ENCODE assay signal across 20 cellular contexts in genomic region chr16:67775273-67775672, GRCh38. TPM values are rescaled to one million over a fixed set of nuclear protein-coding genes. Genes with fewer than 3 reads are reported as not detected.
DNase-seq lines count a peak whose midpoint lies in the region; ATAC-seq and TF ChIP-seq lines count a peak whose summit lies in the region.
"Had no signal": no experiment of that assay in that cellular context is flagged by ENCODE, and none has a peak within 500 bp of the region (broad histone marks: within the 10 kb centered on the region; RNA-seq: fewer than 3 reads in every experiment).

No MANE protein-coding gene starts in this region.

- ATAC-seq in IMR-90 (ENCODE audit: low read depth) (no peak), right lobe of liver (no peak), GM19397 (IDR thresholded peaks at IDR 0.05; ENCODE audit: unreplicated experiment) (no peak)
- ATAC-seq: HCT116 had no signal

- H2AK9ac ChIP-seq in IMR-90 (replicated peaks; ENCODE audit: low read depth, low read length, poor library complexity): no peak overlapping the region

- no peak for TF ChIP-seq RAD21 in IMR-90 (IDR thresholded peaks at IDR 0.05; ENCODE audit: low read length)

- TF ChIP-seq POLR2A in IMR-90 (IDR thresholded peaks at IDR 0.05; ENCODE audit: low read depth, low read length) (no peak), right lobe of liver (IDR thresholded peaks at IDR 0.05) (no peak)

- no peaks in the 10 kb centered on the region for H3K27me3 Mint-ChIP-seq in activated naive CD8-positive, alpha-beta T cell treated with anti-CD3 and anti-CD28 coated beads for 36 hours
- H3K27me3 Mint-ChIP-seq: CD4-positive, CD25-positive, alpha-beta regulatory T cell; CD8-positive, alpha-beta memory T cell had no signal

- no peak overlapping the region for H2BK5ac ChIP-seq in IMR-90 (ENCODE audit: low read depth, low read length, poor library complexity, severe bottlenecking)

- CTCF ChIA-PET in IMR-90 (lab: Yijun Ruan, JAX): no interaction called here

- no peak overlapping the region for H3K4me2 ChIP-seq in IMR-90 (ENCODE audit: low read depth, low read length)

- intact Hi-C loops in IMR-90 (cut with micrococcal nuclease): no loop called here
- intact Hi-C loops in right lobe of liver (cut with DNase I): no loop called here

- H4K5ac ChIP-seq in IMR-90 (ENCODE audit: low read depth, low read length): no peak overlapping the region

- H3K23ac ChIP-seq in IMR-90 (ENCODE audit: low read depth, low read length): no peak overlapping the region

- H3K9me3 Mint-ChIP-seq in activated naive CD8-positive, alpha-beta T cell treated with anti-CD3 and anti-CD28 coated beads for 36 hours: no peaks in the 10 kb centered on the region
- H3K9me3 Mint-ChIP-seq: CD4-positive, CD25-positive, alpha-beta regulatory T cell; CD8-positive, alpha-beta memory T cell had no signal

- dilution Hi-C loops in IMR-90 (cut with HindIII; ENCODE audit: low sequenced_read_pairs, unreplicated experiment): no loop called here

- no peaks in the 10 kb centered on the region for H3K27me3 ChIP-seq in IMR-90 (ENCODE audit: control insufficient read depth, insufficient read depth, low read length)
- no peaks in the 10 kb centered on the region for H3K27me3 ChIP-seq in right lobe of liver
- H3K27me3 ChIP-seq in WERI-Rb-1 (ENCODE audit: insufficient read depth, low read depth, severe bottlenecking): no peaks in the 10 kb centered on the region
- H3K27me3 ChIP-seq: BE2C had no signal

- POLR2A ChIA-PET in IMR-90 (lab: Charles Lee; ENCODE audit: unreplicated experiment): no interaction called here

- H3K9me1 ChIP-seq in IMR-90 (ENCODE audit: insufficient read depth, low read length): peaks cover 15% of the 10 kb centered on the region; the same call in 1 of the 2 replicates

- H2BK20ac ChIP-seq in IMR-90 (ENCODE audit: low read depth, low read length): no peak overlapping the region

- no peak overlapping the region for H3K56ac ChIP-seq in IMR-90 (ENCODE audit: extremely low read depth, insufficient read depth, low read length)

- H3K9me3 ChIP-seq in IMR-90 (ENCODE audit: control insufficient read depth, insufficient read depth, low read length): no peaks in the 10 kb centered on the region
- H3K9me3 ChIP-seq in right lobe of liver: no peaks in the 10 kb centered on the region
- no peaks in the 10 kb centered on the region for H3K9me3 ChIP-seq in WERI-Rb-1 (ENCODE audit: severe bottlenecking)
- H3K9me3 ChIP-seq: BE2C had no signal

- in situ Hi-C loops in IMR-90 (cut with MboI; ENCODE audit: low sequenced_read_pairs): no loop called here

- H3K18ac ChIP-seq in IMR-90 (ENCODE audit: low read depth, low read length): no peak overlapping the region

- no peak overlapping the region for H3K27ac Mint-ChIP-seq in activated naive CD8-positive, alpha-beta T cell treated with anti-CD3 and anti-CD28 coated beads for 36 hours
- H3K27ac Mint-ChIP-seq: CD8-positive, alpha-beta memory T cell had no signal

- H3K4me3 ChIP-seq in IMR-90 (ENCODE audit: insufficient read depth, low read depth, low read length): no peak overlapping the region
- H3K4me3 ChIP-seq in choroid plexus epithelial cell (ENCODE audit: low read depth, low read length): no peak overlapping the region
- H3K4me3 ChIP-seq in right lobe of liver: no peak overlapping the region
- H3K4me3 ChIP-seq in WERI-Rb-1 (ENCODE audit: low read depth, low read length): no peak overlapping the region

- DNase-seq in IMR-90 (no peak), choroid plexus epithelial cell (ENCODE audit: low read depth) (peak; percentile 24), iris pigment epithelial cell (ENCODE audit: low read depth) (peak; percentile 7), right lobe of liver (no peak), WERI-Rb-1 (no peak), NCI-H2107 treated with DMSO at 0.1 percent for 48 hours (lab: John Stamatoyannopoulos, UW; ENCODE audit: unreplicated experiment) (no peak)
- no peak for DNase-seq in activated naive CD8-positive, alpha-beta T cell treated with anti-CD3 and anti-CD28 coated beads for 36 hours
- DNase-seq: BE2C; C1 segment of cervical spinal cord; CD4-positive, CD25-positive, alpha-beta regulatory T cell; CD8-positive, alpha-beta memory T cell; COR-L47; DMS 273 treated with DMSO at 0.1 percent for 48 hours; DMS53; DND-41; GOT3; H7; KBM-7 had no signal

- H3K4me1 ChIP-seq in IMR-90 (ENCODE audit: control insufficient read depth, insufficient read depth, low read length): peaks cover 6% of the 10 kb centered on the region; the same call in 1 of the 2 replicates
- peaks cover 0 to 77% (median 46%) of the 10 kb centered on the region in 4 donors for H3K4me1 ChIP-seq in right lobe of liver
- H3K4me1 ChIP-seq: BE2C had no signal

- 100% methylated on average over 1 of the region's 6 CpGs; no CpG with 5 or more reads in 1 of the 2 experiments for WGBS in IMR-90 (ENCODE audit: extremely low coverage in 2 of 2, insufficient read length in 1 of 2), 2 experiments
- WGBS in right lobe of liver (ENCODE audit: insufficient coverage, low coverage, low lambda C conversion rate, missing lambda C conversion rate): 92% methylated on average over 4 of the region's 6 CpGs

- no peak overlapping the region for H2AK5ac ChIP-seq in IMR-90 (ENCODE audit: low read depth, low read length)

- H2AFZ ChIP-seq in IMR-90 (replicated peaks; ENCODE audit: low read length, poor library complexity): no peak overlapping the region

- H3K27ac ChIP-seq in IMR-90 (ENCODE audit: insufficient read depth, low read length): no peak overlapping the region
- H3K27ac ChIP-seq in right lobe of liver: peak overlapping the region; percentile 76 to 93 (median 77)
- no peak overlapping the region for H3K27ac ChIP-seq in WERI-Rb-1

- H3K79me1 ChIP-seq in IMR-90 (ENCODE audit: low read depth in 1 of 2, low read length in 2 of 2): peaks cover 11 to 57% of the 10 kb centered on the region in 2 experiments

- H3K36me3 Mint-ChIP-seq in activated naive CD8-positive, alpha-beta T cell treated with anti-CD3 and anti-CD28 coated beads for 36 hours: peaks cover 15% of the 10 kb centered on the region

- peaks cover 11% of the 10 kb centered on the region for H3K4me1 Mint-ChIP-seq in activated naive CD8-positive, alpha-beta T cell treated with anti-CD3 and anti-CD28 coated beads for 36 hours

- peaks cover 26% of the 10 kb centered on the region for H4K20me1 ChIP-seq in IMR-90 (ENCODE audit: insufficient read depth, low read length)

- H4K8ac ChIP-seq in IMR-90 (ENCODE audit: low read depth in 2 of 2, low read length in 2 of 2): no peak overlapping the region

- no peak overlapping the region for H3K4ac ChIP-seq in IMR-90 (ENCODE audit: low read depth, low read length)

- TF ChIP-seq CTCF in IMR-90 (conservative IDR thresholded peaks at IDR 0.05; ENCODE audit: low read depth, low read length): no peak
- TF ChIP-seq CTCF in choroid plexus epithelial cell (conservative IDR thresholded peaks at IDR 0.05; ENCODE audit: low read depth, low read length): no peak
- no peak for TF ChIP-seq CTCF in right lobe of liver (IDR thresholded peaks at IDR 0.05)
- no peak for TF ChIP-seq CTCF in WERI-Rb-1 (IDR thresholded peaks at IDR 0.05; ENCODE audit: low read depth, low read length)

- H2BK15ac ChIP-seq in IMR-90 (ENCODE audit: low read depth, low read length): no peak overlapping the region

- H3K36me3 ChIP-seq in IMR-90 (ENCODE audit: control insufficient read depth, insufficient read depth, low read length) (peaks cover 5% of the 10 kb centered on the region), right lobe of liver (no peaks in the 10 kb centered on the region), WERI-Rb-1 (peaks cover 10% of the 10 kb centered on the region)
- H3K36me3 ChIP-seq: BE2C had no signal

- no peak overlapping the region for H3K14ac ChIP-seq in IMR-90 (replicated peaks; ENCODE audit: low read depth, low read length)

- no peak overlapping the region for H2BK120ac ChIP-seq in IMR-90 (ENCODE audit: low read depth, low read length)

- H4K91ac ChIP-seq in IMR-90 (ENCODE audit: insufficient read depth, low read depth, low read length): no peak overlapping the region

- no TSS peak for BruUV-seq in IMR-90 (replicated peaks; lab: Mats Ljungman, UMichigan)

- H3K9ac ChIP-seq in IMR-90 (ENCODE audit: low read depth, low read length): no peak overlapping the region

- H3K4me3 Mint-ChIP-seq in activated naive CD8-positive, alpha-beta T cell treated with anti-CD3 and anti-CD28 coated beads for 36 hours: no peak overlapping the region
- H3K4me3 Mint-ChIP-seq: CD4-positive, CD25-positive, alpha-beta regulatory T cell; CD8-positive, alpha-beta memory T cell had no signal

TF ChIP-seq in IMR-90, 13 proteins besides CTCF, POLR2A, EP300 and RAD21 (continues in another document):
- no peak for TF ChIP-seq MAFK (IDR thresholded peaks at IDR 0.05; ENCODE audit: low read depth, low read length)
- TF ChIP-seq ELK1 (IDR thresholded peaks at IDR 0.05; ENCODE audit: borderline replicate concordance, low read depth, low read length): no peak

RNA-seq across cellular contexts. Expression of gene RANBP10, which starts 31.1 kb away (rescaled TPM):
- 2.2 and 2.7 TPM in 2 replicates for total RNA-seq in IMR-90 (2012; rRNA removed)
- 12.1 and 13.0 TPM in 2 replicates for polyA plus RNA-seq in IMR-90 (2012; rRNA removed)
- polyA plus RNA-seq in IMR-90 (2012; cell fraction: cytosol; rRNA removed): 5.8 and 7.9 TPM in 2 replicates
- polyA plus RNA-seq in IMR-90 (2012; cell fraction: nucleus; rRNA removed; ENCODE audit: low replicate concordance): 37.6 and 40.5 TPM in 2 replicates
- total RNA-seq in right lobe of liver: 10 to 100 TPM; 15.1 to 38.4 (median 22.7) TPM
- total RNA-seq in activated naive CD8-positive, alpha-beta T cell treated with anti-CD3 and anti-CD28 coated beads for 36 hours: 10 to 100 TPM; 16.1 to 16.2 TPM

RNA-seq across cellular contexts. Expression of gene TSNAXIP1, which starts 31.4 kb away (rescaled TPM):
- total RNA-seq in IMR-90 (2012; rRNA removed): 0.56 and 0.72 TPM in 2 replicates
- 1.4 and 1.6 TPM in 2 replicates for polyA plus RNA-seq in IMR-90 (2012; rRNA removed)
- polyA plus RNA-seq in IMR-90 (2012; cell fraction: cytosol; rRNA removed): 0.24 and 0.47 TPM in 2 replicates
- 16.6 and 18.9 TPM in 2 replicates for polyA plus RNA-seq in IMR-90 (2012; cell fraction: nucleus; rRNA removed; ENCODE audit: low replicate concordance)
- total RNA-seq in right lobe of liver: 1 to 10 TPM in 3 of 6 experiments, under 1 TPM in 3; 0.42 to 1.2 (median 0.99) TPM
- under 1 TPM; 0.70 to 0.72 TPM for total RNA-seq in activated naive CD8-positive, alpha-beta T cell treated with anti-CD3 and anti-CD28 coated beads for 36 hours
- polyA plus RNA-seq: CD4-positive, CD25-positive, alpha-beta regulatory T cell had no signal

RNA-seq across cellular contexts. Expression of gene GFOD2, which starts 56.2 kb away (rescaled TPM):
- total RNA-seq in IMR-90 (2012; rRNA removed) (15.8 and 18.1 TPM in 2 replicates), right lobe of liver (10 to 100 TPM; 19.7 to 39.7 (median 24.6) TPM)
- 12.3 and 13.3 TPM in 2 replicates for polyA plus RNA-seq in IMR-90 (2012; rRNA removed)
- polyA plus RNA-seq in IMR-90 (2012; cell fraction: cytosol; rRNA removed): 14.6 and 15.6 TPM in 2 replicates
- 15.7 and 18.9 TPM in 2 replicates for polyA plus RNA-seq in IMR-90 (2012; cell fraction: nucleus; rRNA removed; ENCODE audit: low replicate concordance)
- total RNA-seq in activated naive CD8-positive, alpha-beta T cell treated with anti-CD3 and anti-CD28 coated beads for 36 hours: 10 to 100 TPM; 13.1 to 14.0 TPM

Comparison
In these comparisons a context has a peak if more than half of its experiments do, and no peak if none do; other contexts are left out.
1. DNase-seq: peak in choroid plexus epithelial cell (single experiment) and iris pigment epithelial cell (single experiment); none in IMR-90 (single experiment), right lobe of liver (0 of 3), WERI-Rb-1 (single experiment), NCI-H2107 treated with DMSO at 0.1 percent for 48 hours (single experiment) and activated naive CD8-positive, alpha-beta T cell treated with anti-CD3 and anti-CD28 coated beads for 36 hours (single experiment).
2. H3K27ac ChIP-seq: peak in right lobe of liver (3 of 3); none in IMR-90 (single experiment) and WERI-Rb-1 (single experiment).